8 cellular contexts compared by ENCODE assay signal in genomic region chr11:46889689-46890475, GRCh38. TPM values are rescaled to one million over a fixed set of nuclear protein-coding genes. Genes with fewer than 3 reads are reported as not detected.
A peak's percentile ranks its signal among the peaks of the same experiment; 100 is the strongest.
DNase-seq lines count a peak whose midpoint lies in the region; ATAC-seq and FAIRE-seq lines count a peak whose summit lies in the region.

No MANE protein-coding gene starts in this region.

- no peaks in the 10 kb centered on the region for H3K9me3 ChIP-seq in small intestine (ENCODE audit: control insufficient read depth, low read depth)

- ATAC-seq in GM19351 (IDR thresholded peaks at IDR 0.05; ENCODE audit: unreplicated experiment) (peak; percentile 66), HG02678 (IDR thresholded peaks at IDR 0.05; ENCODE audit: unreplicated experiment) (no peak)

- no peak overlapping the region for H3K4me3 ChIP-seq in small intestine (ENCODE audit: low read depth in 1 of 2, low read length in 2 of 2)

- H3K36me3 ChIP-seq in small intestine (ENCODE audit: control insufficient read depth in 2 of 2, insufficient read depth in 2 of 2, low read length in 2 of 2), result peaks cover 0 to 3% of the 10 kb centered on the region in 2 donors

- H3K4me1 ChIP-seq in small intestine (ENCODE audit: control insufficient read depth in 2 of 2, insufficient read depth in 1 of 2, low read depth in 1 of 2, low read length in 1 of 2), result no peaks in the 10 kb centered on the region

- DNase-seq in AG20443 (ENCODE audit: low spot score) (peak; percentile 77), NCI-H1694 treated with DMSO at 0.1 percent for 48 hours (lab: John Stamatoyannopoulos, UW) (peak; percentile 67), T-helper 2 cell (peak in 4 of 5 experiments; percentile 38 to 66 (median 56)), anterior cingulate cortex (lab: John Stamatoyannopoulos, UW) (peak in 49 of 58 donors; percentile 16 to 85 (median 49)), hippocampal formation (lab: John Stamatoyannopoulos, UW) (peak; percentile 64 to 73), small intestine (peak; percentile 74)

- no peaks in the 10 kb centered on the region for H3K27me3 ChIP-seq in small intestine (ENCODE audit: control insufficient read depth in 2 of 2, insufficient read depth in 2 of 2, low read length in 2 of 2)

- H3K27ac ChIP-seq in small intestine (ENCODE audit: low read depth in 1 of 2, low read length in 1 of 2), result no peak overlapping the region

- no peak for FAIRE-seq in small intestine (lab: Jason Lieb, UNC)

- 66 to 69% (median 68%) methylated on average over 23 of the region's 23 CpGs for WGBS in small intestine, 3 donors

RNA-seq across cellular contexts. Expression of gene LRP4, which starts 28.5 kb away (rescaled TPM):
- 10 to 100 TPM in 2 of 3 donors, 1 to 10 TPM in 1; 2.2 to 15.2 (median 10.5) TPM for polyA plus RNA-seq in small intestine

RNA-seq across cellular contexts. Expression of gene CKAP5, which starts 43.8 kb away (rescaled TPM):
- 10 to 100 TPM in 1 of 3 donors, 1 to 10 TPM in 2; 6.2 to 25.8 (median 9.8) TPM for polyA plus RNA-seq in small intestine

RNA-seq across cellular contexts. Expression of gene CSTPP1, which starts 46.7 kb away (rescaled TPM):
- polyA plus RNA-seq in small intestine, result 10 to 100 TPM; 15.1 to 22.7 (median 18.3) TPM
